9 cellular contexts compared by ENCODE assay signal in genomic region chr16:71537643-71538042, GRCh38. TPM values are rescaled to one million over a fixed set of nuclear protein-coding genes. Genes with fewer than 3 reads are reported as not detected.
DNase-seq lines count a peak whose midpoint lies in the region; ATAC-seq, FAIRE-seq and TF ChIP-seq lines count a peak whose summit lies in the region.
"Had no signal": no experiment of that assay in that cellular context is flagged by ENCODE, and none has a peak within 500 bp of the region (broad histone marks: within the 10 kb centered on the region; RNA-seq: fewer than 3 reads in every experiment).

No MANE protein-coding gene starts in this region.

- TF ChIP-seq POLR2A in GM12892 (IDR thresholded peaks at IDR 0.05; ENCODE audit: low read depth, low read length) = no peak
- TF ChIP-seq POLR2A in breast epithelium (IDR thresholded peaks at IDR 0.05) = no peak

- intact Hi-C loops in breast epithelium (cut with DNase I; ENCODE audit: low total_unique reads) = no loop called here

- H3K4me1 ChIP-seq in RWPE2 (ENCODE audit: insufficient read depth, poor library complexity, severe bottlenecking) = no peaks in the 10 kb centered on the region
- H3K4me1 ChIP-seq in breast epithelium = no peaks in the 10 kb centered on the region

- H3K36me3 ChIP-seq in RWPE2 (ENCODE audit: low read depth) (no peaks in the 10 kb centered on the region), breast epithelium (no peaks in the 10 kb centered on the region)

- H3K9me3 ChIP-seq in RWPE2 (ENCODE audit: severe bottlenecking) (no peaks in the 10 kb centered on the region), breast epithelium (no peaks in the 10 kb centered on the region)

- DNase-seq in AG09319 (ENCODE audit: extremely low read depth, low read depth) = no peak
- DNase-seq in GM12892 (ENCODE audit: insufficient read length) = peak; percentile 45
- peak; percentile 66 for DNase-seq in HPDE6-E6E7 (ENCODE audit: extremely low spot score)
- DNase-seq in RWPE2 (ENCODE audit: low spot score) = no peak
- no peak for DNase-seq in breast epithelium (ENCODE audit: low spot score in 2 of 2)
- peak; percentile 41 for DNase-seq in medulla oblongata (ENCODE audit: extremely low spot score)

- no peak overlapping the region for H3K4me3 ChIP-seq in RWPE2 (ENCODE audit: severe bottlenecking)
- no peak overlapping the region for H3K4me3 ChIP-seq in breast epithelium

- ATAC-seq in RWPE2 (ENCODE audit: low read depth) = peak; percentile 86
- ATAC-seq in HG03135 (IDR thresholded peaks at IDR 0.05; ENCODE audit: unreplicated experiment) = no peak
- no peak for ATAC-seq in HG03097 (IDR thresholded peaks at IDR 0.05; ENCODE audit: low FRiP score, unreplicated experiment)

- peak; percentile 92 for FAIRE-seq in GM12892 (lab: Jason Lieb, UNC)
- FAIRE-seq: frontal cortex had no signal

- peaks cover under 1% of the 10 kb centered on the region for H3K27me3 ChIP-seq in RWPE2 (ENCODE audit: insufficient read depth, poor library complexity, severe bottlenecking)
- no peaks in the 10 kb centered on the region for H3K27me3 ChIP-seq in breast epithelium

- no peak overlapping the region for H3K27ac ChIP-seq in RWPE2 (ENCODE audit: poor library complexity, severe bottlenecking)
- no peak overlapping the region for H3K27ac ChIP-seq in breast epithelium

- TF ChIP-seq CTCF in AG09319 (IDR thresholded peaks at IDR 0.05; ENCODE audit: low read depth, low read length) (peak; percentile 51), RWPE2 (IDR thresholded peaks at IDR 0.05; ENCODE audit: poor library complexity, severe bottlenecking) (peak; percentile 70), breast epithelium (IDR thresholded peaks at IDR 0.05) (peak in 2 of 3 donors; percentile 41 to 43)

RNA-seq across cellular contexts. Expression of gene CHST4, which starts 11.4 kb away (rescaled TPM):
- polyA plus RNA-seq in GM12892 (2012; ENCODE audit: missing spikeins) = 0.19 TPM
- total RNA-seq in breast epithelium = 1 to 10 TPM in 1 of 3 donors, under 1 TPM in 2; 0.59 to 1.3 (median 0.66) TPM
- total RNA-seq: frontal cortex had no signal

RNA-seq across cellular contexts. Expression of gene TAT, which starts 39.2 kb away (rescaled TPM):
- 0.11 TPM for polyA plus RNA-seq in GM12892 (2012; ENCODE audit: missing spikeins)
- 100 to 1,000 TPM in 2 of 3 donors, 1 to 10 TPM in 1; 5.1 to 566 (median 212) TPM for total RNA-seq in breast epithelium
- total RNA-seq: frontal cortex had no signal

RNA-seq across cellular contexts. Expression of gene ZNF19, which starts 48.5 kb away (rescaled TPM):
- polyA plus RNA-seq in GM12892 (2012; ENCODE audit: missing spikeins) = 2.8 TPM
- 10 to 100 TPM; 16.7 to 20.2 (median 19.5) TPM for total RNA-seq in breast epithelium

Comparison
In these comparisons a context has a peak if more than half of its experiments do, and no peak if none do; other contexts are left out.
1. DNase-seq: peak in GM12892 (single experiment), HPDE6-E6E7 (single experiment) and medulla oblongata (single experiment); none in AG09319 (single experiment), RWPE2 (single experiment) and breast epithelium (0 of 2).
2. Peak in every context shown above with its lines, with median percentiles within 50 percentile points of each other: CTCF ChIP-seq.